8 cellular contexts compared by ENCODE assay signal in genomic region chr6:41182069-41183034, GRCh38. TPM values are rescaled to one million over a fixed set of nuclear protein-coding genes. Genes with fewer than 3 reads are reported as not detected.
DNase-seq lines count a peak whose midpoint lies in the region; ATAC-seq and TF ChIP-seq lines count a peak whose summit lies in the region.

No MANE protein-coding gene starts in this region.

- H3K9me3 Mint-ChIP-seq in HFFc6: no peaks in the 10 kb centered on the region
- H3K9me3 Mint-ChIP-seq in natural killer cell: no peaks in the 10 kb centered on the region

- H3K27me3 Mint-ChIP-seq in HFFc6 (ENCODE audit: insufficient read depth): peaks cover 30% of the 10 kb centered on the region
- peaks cover 2 to 8% of the 10 kb centered on the region in 2 donors for H3K27me3 Mint-ChIP-seq in natural killer cell (ENCODE audit: low read depth in 2 of 2)

- no peaks in the 10 kb centered on the region for H3K9me2 ChIP-seq in DOHH2 (replicated peaks; ENCODE audit: control insufficient read depth, low read length)

- peak; percentile 66 for DNase-seq in HFFc6
- peak; percentile 31 for DNase-seq in NCI-H446 treated with DMSO at 0.1 percent for 48 hours (lab: John Stamatoyannopoulos, UW)
- peak; percentile 78 to 79 for DNase-seq in erythroblast (lab: John Stamatoyannopoulos, UW)
- no peak for DNase-seq in natural killer cell

- H3K4me1 Mint-ChIP-seq in HFFc6 (ENCODE audit: low read depth): no peaks in the 10 kb centered on the region
- H3K4me1 Mint-ChIP-seq in natural killer cell: peaks cover 9 to 22% of the 10 kb centered on the region in 2 donors

- H3K4me3 ChIP-seq in DOHH2 (ENCODE audit: low read length): no peak overlapping the region

- H3K4me3 Mint-ChIP-seq in HFFc6 (no peak overlapping the region), natural killer cell (no peak overlapping the region)

- TF ChIP-seq CTCF in DOHH2 (IDR thresholded peaks at IDR 0.05; ENCODE audit: low read depth, low read length, poor library complexity, severe bottlenecking) (peak; percentile 85), HFFc6 (IDR thresholded peaks at IDR 0.05) (peak; percentile 78), natural killer cell (IDR thresholded peaks at IDR 0.05) (peak; percentile 71)

- H3K36me3 Mint-ChIP-seq in HFFc6 (ENCODE audit: low read depth) (no peaks in the 10 kb centered on the region), natural killer cell (no peaks in the 10 kb centered on the region)

- H3K27ac Mint-ChIP-seq in HFFc6: no peak overlapping the region
- H3K27ac Mint-ChIP-seq in natural killer cell: peak overlapping the region in 1 of 2 donors; percentile 71

- TF ChIP-seq POLR2A in erythroblast (IDR thresholded peaks at IDR 0.05; ENCODE audit: low read length): no peak

- peak overlapping the region; percentile 5 for H3K4me2 ChIP-seq in DOHH2 (ENCODE audit: low read length)

- no peaks in the 10 kb centered on the region for H3F3A ChIP-seq in DOHH2 (ENCODE audit: control insufficient read depth, insufficient read depth)

- ATAC-seq in activated CD4-positive, CD25-positive, alpha-beta regulatory T cell treated with anti-CD3 and anti-CD28 coated beads, Interleukin-2, amount 50 U/mL, for 24 hours: peak; percentile 60 to 71
- ATAC-seq in natural killer cell (peak; percentile 84 to 99 (median 95)), HG03439 (IDR thresholded peaks at IDR 0.05; ENCODE audit: unreplicated experiment) (no peak), HG03457 (IDR thresholded peaks at IDR 0.05; ENCODE audit: unreplicated experiment) (no peak)

- no peaks in the 10 kb centered on the region for H3K79me2 ChIP-seq in DOHH2 (ENCODE audit: control insufficient read depth, low read length)

- peaks cover 20% of the 10 kb centered on the region for H3K4me1 ChIP-seq in DOHH2 (ENCODE audit: control insufficient read depth, low read length)

- H4K20me1 ChIP-seq in DOHH2 (ENCODE audit: control insufficient read depth, insufficient read depth, low read depth, low read length): no peaks in the 10 kb centered on the region

- no peaks in the 10 kb centered on the region for H3K9me3 ChIP-seq in DOHH2 (ENCODE audit: control insufficient read depth, insufficient read depth, low read length)

- H3K36me3 ChIP-seq in DOHH2 (ENCODE audit: control insufficient read depth, low read length): no peaks in the 10 kb centered on the region

- no peak overlapping the region for H3K27ac ChIP-seq in DOHH2 (ENCODE audit: low read depth, low read length)

- no peaks in the 10 kb centered on the region for H3K27me3 ChIP-seq in DOHH2 (ENCODE audit: control insufficient read depth, low read length)

- intact Hi-C loops in natural killer cell (cut with micrococcal nuclease): loop anchor here (5.0 kb wide), 1 partner anchor 175 kb away; no protein-coding TSS in a partner anchor

RNA-seq across cellular contexts. Expression of gene TREML2, which starts 18.6 kb away (rescaled TPM):
- not detected for total RNA-seq in HFFc6 (2021; fragmentation: NEBNext Ultra II Directional; extraction: Animal tissue kit (Norgen Biotek cat#: 25700))
- total RNA-seq in natural killer cell: 1 to 10 TPM in 2 of 3 donors, under 1 TPM in 1; 0.75 to 3.0 (median 1.0) TPM

RNA-seq across cellular contexts. Expression of gene TREM2, which starts 19.4 kb away (rescaled TPM):
- not detected for total RNA-seq in HFFc6 (2021; fragmentation: NEBNext Ultra II Directional; extraction: Animal tissue kit (Norgen Biotek cat#: 25700))
- not detected for total RNA-seq in natural killer cell

RNA-seq across cellular contexts. Expression of gene TREML1, which starts 28.2 kb away (rescaled TPM):
- not detected for total RNA-seq in HFFc6 (2021; fragmentation: NEBNext Ultra II Directional; extraction: Animal tissue kit (Norgen Biotek cat#: 25700))
- 1 to 10 TPM; 1.4 to 8.6 (median 3.4) TPM for total RNA-seq in natural killer cell

RNA-seq across cellular contexts. Expression of gene TREML4, which starts 45.8 kb away (rescaled TPM):
- total RNA-seq in HFFc6 (2021; fragmentation: NEBNext Ultra II Directional; extraction: Animal tissue kit (Norgen Biotek cat#: 25700)): not detected
- 1 to 10 TPM in 1 of 3 donors, under 1 TPM in 2; 0.21 to 2.1 (median 0.32) TPM for total RNA-seq in natural killer cell

Comparison
In these comparisons a context has a peak if more than half of its experiments do, and no peak if none do; other contexts are left out.
1. ATAC-seq: peak in activated CD4-positive, CD25-positive, alpha-beta regulatory T cell treated with anti-CD3 and anti-CD28 coated beads, Interleukin-2, amount 50 U/mL, for 24 hours (2 of 2) and natural killer cell (3 of 3); none in HG03439 (single experiment) and HG03457 (single experiment).
2. Peak in every context shown above with its lines, with median percentiles within 50 percentile points of each other: CTCF ChIP-seq.